ENCODE assay signal across 13 cellular contexts in genomic region chr15:42582569-42583235, GRCh38. TPM values are rescaled to one million over a fixed set of nuclear protein-coding genes. Genes with fewer than 3 reads are reported as not detected.
DNase-seq lines count a peak whose midpoint lies in the region; ATAC-seq, FAIRE-seq and TF ChIP-seq lines count a peak whose summit lies in the region.
"Had no signal": no experiment of that assay in that cellular context is flagged by ENCODE, and none has a peak within 500 bp of the region (broad histone marks: within the 10 kb centered on the region; RNA-seq: fewer than 3 reads in every experiment).

No MANE protein-coding gene starts in this region.

- intact Hi-C loops in Right ventricle myocardium superior (cut with DNase I) = no loop called here
- intact Hi-C loops in cardiac septum (cut with DNase I) = no loop called here
- intact Hi-C loops in vagina (cut with DNase I) = no loop called here

- H2AFZ ChIP-seq in H1 (ENCODE audit: low read length) (no peak overlapping the region), neural cell (ENCODE audit: low read depth, low read length) (no peak overlapping the region), Karpas-422 (ENCODE audit: low read length) (no peak overlapping the region)

- no peak overlapping the region for H3K23ac ChIP-seq in H1 (ENCODE audit: insufficient read length)

- H3K4me1 ChIP-seq in H1 (replicated peaks in 1 of 4; ENCODE audit: control insufficient read depth in 3 of 4, insufficient read depth in 4 of 4, low read length in 3 of 4) = peaks cover 10 to 19% (median 15%) of the 10 kb centered on the region in 4 experiments; a peak in 6 of 7 replicates
- H3K4me1 ChIP-seq in vagina = peaks cover 62% of the 10 kb centered on the region
- peaks cover 13% of the 10 kb centered on the region for H3K4me1 ChIP-seq in Karpas-422 (ENCODE audit: low read length)

- DNase-seq in Right ventricle myocardium superior = no peak
- no peak for DNase-seq in cardiac septum (ENCODE audit: low spot score)
- DNase-seq in H1 (ENCODE audit: low read depth in 1 of 2, low spot score in 2 of 2) = no peak
- no peak for DNase-seq in vagina (ENCODE audit: extremely low spot score in 2 of 2)
- no peak for DNase-seq in Karpas-422
- no peak for DNase-seq in SHP77 treated with DMSO at 0.1 percent for 48 hours (lab: John Stamatoyannopoulos, UW)
- no peak for DNase-seq in HuH-7.5 (ENCODE audit: low spot score)
- DNase-seq: activated CD4-positive, alpha-beta memory T cell treated with anti-CD3 and anti-CD28 coated beads for 36 hours; COR-L47; effector CD8-positive, alpha-beta T cell; NCI-H2171 had no signal

- H2BK5ac ChIP-seq in H1 (ENCODE audit: low read depth, low read length) = no peak overlapping the region

- no peaks in the 10 kb centered on the region; the same call in 1 of the 2 replicates for H3K23me2 ChIP-seq in H1 (ENCODE audit: low read depth, low read length)

- H4K5ac ChIP-seq in H1 (ENCODE audit: insufficient read length, low read depth, low read length) = no peak overlapping the region

- H3K4me2 ChIP-seq in H1 (ENCODE audit: insufficient read depth in 1 of 2, low read depth in 2 of 2, low read length in 2 of 2) = no peak overlapping the region; a peak in 2 of 4 replicates
- no peak overlapping the region for H3K4me2 ChIP-seq in neural cell (ENCODE audit: low read length)
- H3K4me2 ChIP-seq in Karpas-422 (ENCODE audit: low read depth, low read length, poor library complexity, severe bottlenecking) = no peak overlapping the region

- H4K20me1 ChIP-seq in H1 (replicated peaks in 1 of 2; ENCODE audit: control insufficient read depth in 1 of 2, insufficient read depth in 2 of 2, low read length in 2 of 2) (no peaks in the 10 kb centered on the region), neural cell (ENCODE audit: insufficient read depth) (no peaks in the 10 kb centered on the region), Karpas-422 (ENCODE audit: insufficient read depth, low read depth, low read length) (no peaks in the 10 kb centered on the region)

- H3K18ac ChIP-seq in H1 (ENCODE audit: extremely low read depth, low read length) = no peak overlapping the region

- H3K4ac ChIP-seq in H1 (replicated peaks; ENCODE audit: insufficient read length, low read depth, low read length) = no peak overlapping the region

- no peak overlapping the region for H2BK12ac ChIP-seq in H1 (ENCODE audit: low read depth, low read length)

- H3K36me3 ChIP-seq in H1 (ENCODE audit: control insufficient read depth in 2 of 4, insufficient read depth in 4 of 4, low read length in 3 of 4) (no peaks in the 10 kb centered on the region; a peak in 1 of 8 replicates), neural cell (ENCODE audit: insufficient read depth, low read length) (no peaks in the 10 kb centered on the region), vagina (peaks cover 0 to 9% of the 10 kb centered on the region in 2 donors), Karpas-422 (ENCODE audit: insufficient read depth, low read length) (no peaks in the 10 kb centered on the region)

- FAIRE-seq in H1 (lab: Jason Lieb, UNC) = no peak
- FAIRE-seq: G401.6 had no signal

- TF ChIP-seq POLR2A in H1 (IDR thresholded peaks at IDR 0.05; ENCODE audit: control extremely low read depth in 1 of 2, low read depth in 2 of 2, low read length in 2 of 2) (no peak), vagina (IDR thresholded peaks at IDR 0.05) (no peak)

- CTCF ChIA-PET in H1 (lab: Charles Lee; ENCODE audit: partially characterized antibody) = interaction anchor here (0.9 to 4.1 kb wide), 3 partner anchors 10 to 67 kb away, joined by 5 to 28 read pairs (median 8); no protein-coding TSS in a partner anchor

- no peak overlapping the region for H2BK120ac ChIP-seq in H1 (replicated peaks; ENCODE audit: low read depth, low read length)

- H3K9me3 ChIP-seq in H1 (ENCODE audit: insufficient read depth in 2 of 2, low read depth in 1 of 2, low read length in 1 of 2) = no peaks in the 10 kb centered on the region
- no peaks in the 10 kb centered on the region for H3K9me3 ChIP-seq in neural cell (ENCODE audit: low read length)
- no peaks in the 10 kb centered on the region for H3K9me3 ChIP-seq in vagina
- no peaks in the 10 kb centered on the region for H3K9me3 ChIP-seq in Karpas-422 (ENCODE audit: low read length)

- POLR2A ChIA-PET in H1 (lab: Charles Lee; ENCODE audit: partially characterized antibody) = interaction anchor here (1.7 to 3.4 kb wide), 3 partner anchors 9 to 13 kb away, joined by 7 to 13 read pairs (median 10); no protein-coding TSS in a partner anchor

- H2BK20ac ChIP-seq in H1 (ENCODE audit: low read length) = no peak overlapping the region; the same call in 1 of the 2 replicates

- H3K56ac ChIP-seq in H1 (replicated peaks; ENCODE audit: insufficient read length, low read depth, low read length) = no peak overlapping the region

- H3K9me2 ChIP-seq in neural cell (ENCODE audit: insufficient read depth, low read length) (no peaks in the 10 kb centered on the region), Karpas-422 (replicated peaks; ENCODE audit: insufficient read depth, low read length) (no peaks in the 10 kb centered on the region)

- H4K91ac ChIP-seq in H1 (replicated peaks; ENCODE audit: insufficient read length, low read length) = peak overlapping the region; percentile 1

- no peak overlapping the region for H2BK15ac ChIP-seq in H1 (ENCODE audit: low read length)

- TF ChIP-seq CTCF in H1 (IDR thresholded peaks at IDR 0.05; ENCODE audit: control extremely low read depth in 1 of 3, insufficient read depth in 1 of 3, low read depth in 1 of 3, low read length in 3 of 3) = no peak
- TF ChIP-seq CTCF in neural cell (IDR thresholded peaks at IDR 0.05; ENCODE audit: poor library complexity, severe bottlenecking) = no peak
- TF ChIP-seq CTCF in vagina (IDR thresholded peaks at IDR 0.05) = no peak

- H3K4me3 ChIP-seq in H1 (ENCODE audit: extremely low read depth in 1 of 4, insufficient read depth in 2 of 4, low read depth in 3 of 4, low read length in 4 of 4) (no peak overlapping the region), neural cell (ENCODE audit: low read length) (no peak overlapping the region), vagina (peak overlapping the region in 1 of 2 donors; percentile 1), Karpas-422 (ENCODE audit: low read length) (no peak overlapping the region)

- H3K9ac ChIP-seq in H1 (replicated peaks in 1 of 4; ENCODE audit: extremely low read depth in 1 of 4, low read depth in 3 of 4, low read length in 3 of 4) = no peak overlapping the region; a peak in 1 of 7 replicates
- peak overlapping the region; percentile 3 for H3K9ac ChIP-seq in neural cell (ENCODE audit: low read length)
- H3K9ac ChIP-seq in Karpas-422 (ENCODE audit: low read length) = no peak overlapping the region

- H3F3A ChIP-seq in neural cell (ENCODE audit: insufficient read depth, low read length, poor library complexity, severe bottlenecking) = no peaks in the 10 kb centered on the region

- H2AK5ac ChIP-seq in H1 (ENCODE audit: low read depth, low read length) = peak overlapping the region; percentile 56; the same call in 1 of the 2 replicates

- H3K14ac ChIP-seq in H1 (ENCODE audit: insufficient read length) = no peak overlapping the region

- H3K27me3 ChIP-seq in H1 (replicated peaks in 1 of 4; ENCODE audit: control insufficient read depth in 3 of 4, extremely low read depth in 1 of 4, insufficient read depth in 3 of 4, low read length in 3 of 4) (peaks cover 0 to 3% (median 0%) of the 10 kb centered on the region in 4 experiments; a peak in 2 of 7 replicates), neural cell (ENCODE audit: insufficient read depth, low read depth, low read length) (no peaks in the 10 kb centered on the region), vagina (no peaks in the 10 kb centered on the region), Karpas-422 (ENCODE audit: low read length) (no peaks in the 10 kb centered on the region)

- H3K27ac ChIP-seq in H1 (ENCODE audit: low read depth, low read length) (no peak overlapping the region), neural cell (ENCODE audit: low read length) (no peak overlapping the region), vagina (peak overlapping the region; percentile 83), Karpas-422 (ENCODE audit: low read length) (no peak overlapping the region)

- TF ChIP-seq EP300 in H1 (IDR thresholded peaks at IDR 0.05; ENCODE audit: borderline replicate concordance in 1 of 2, low read depth in 2 of 2, low read length in 2 of 2) (no peak), neural cell (conservative IDR thresholded peaks at IDR 0.05; ENCODE audit: poor library complexity, severe bottlenecking) (no peak)

- H3K79me2 ChIP-seq in H1 (ENCODE audit: control insufficient read depth in 1 of 2, insufficient read depth in 2 of 2, low read length in 2 of 2) (no peaks in the 10 kb centered on the region; a peak in 1 of 4 replicates), neural cell (replicated peaks; ENCODE audit: insufficient read depth, low read length) (no peaks in the 10 kb centered on the region), Karpas-422 (ENCODE audit: low read length) (no peaks in the 10 kb centered on the region)

- 86% methylated on average over 8 of the region's 8 CpGs; no CpG with 5 or more reads in 1 of the 2 experiments for WGBS in H1 (ENCODE audit: extremely low coverage in 1 of 2, insufficient coverage in 1 of 2, insufficient read length in 1 of 2, insufficient replicate concordance in 2 of 2, low coverage in 1 of 2, low lambda C conversion rate in 2 of 2, missing lambda C conversion rate in 1 of 2), 2 experiments

- TF ChIP-seq RAD21 in H1 (IDR thresholded peaks at IDR 0.05 in 1 of 2, conservative IDR thresholded peaks at IDR 0.05 in 1 of 2; ENCODE audit: low read depth in 2 of 2, low read length in 2 of 2) (no peak), neural cell (conservative IDR thresholded peaks at IDR 0.05) (no peak)

- H4K8ac ChIP-seq in H1 (ENCODE audit: extremely low read depth, insufficient read depth, low read length) = no peak overlapping the region

- ATAC-seq in Right ventricle myocardium superior (ENCODE audit: poor library complexity) = peak; percentile 19

- H3K79me1 ChIP-seq in H1 (ENCODE audit: low read depth, low read length) = 0 out of 2 replicates have a peak, but pooled peaks cover 1% of the 10 kb centered on the region

RNA-seq across cellular contexts. Expression of gene STARD9, which starts 7.3 kb away (rescaled TPM):
- total RNA-seq in Right ventricle myocardium superior (5.4 TPM), cardiac septum (9.2 TPM), vagina (35.1 TPM)
- total RNA-seq in H1 (2021; fragmentation: NEBNext Ultra II Directional; extraction: Animal tissue kit (Norgen Biotek cat#: 25700)) = 6.0 and 7.0 TPM in 2 replicates
- polyA plus RNA-seq in H1 (2011; rRNA removed) (2.8 and 3.3 TPM in 2 replicates), neural cell (6.4 and 7.1 TPM in 2 replicates)
- polyA plus RNA-seq in H1 (2011; cell fraction: cytosol; rRNA removed) = 3.2 TPM
- polyA plus RNA-seq in H1 (2011; cell fraction: nucleus; rRNA removed) = 17.0 TPM
- 4.0 to 5.0 TPM (median 4.5 TPM) in 4 replicates for polyA plus RNA-seq in H1 (2012, experiment 1 of 2)
- polyA plus RNA-seq in H1 (2012, experiment 2 of 2) = 0.31 TPM
- 2.6 TPM for polyA plus RNA-seq in H1 (2013, experiment 1 of 2)
- 2.0 TPM for polyA plus RNA-seq in H1 (2013, experiment 2 of 2)
- polyA minus RNA-seq in H1 (2011; rRNA and poly(A)+ RNA removed) = 12.2 and 14.3 TPM in 2 replicates
- polyA minus RNA-seq in H1 (2011; cell fraction: cytosol; rRNA and poly(A)+ RNA removed) = 4.0 TPM
- polyA minus RNA-seq in H1 (2011; cell fraction: nucleus; rRNA and poly(A)+ RNA removed) = 16.6 TPM
- 12.7 and 14.0 TPM in 2 replicates for polyA minus RNA-seq in neural cell
- total RNA-seq in Karpas-422 (2014; rRNA removed; shearing (Covaris generic); ENCODE audit: low replicate concordance) = 0.37 and 2.1 TPM in 2 replicates

RNA-seq across cellular contexts. Expression of gene HAUS2, which starts 34.1 kb away (rescaled TPM):
- total RNA-seq in Right ventricle myocardium superior = 9.1 TPM
- 14.7 TPM for total RNA-seq in cardiac septum
- 28.8 and 33.5 TPM in 2 replicates for total RNA-seq in H1 (2021; fragmentation: NEBNext Ultra II Directional; extraction: Animal tissue kit (Norgen Biotek cat#: 25700))
- 8.4 and 12.1 TPM in 2 replicates for polyA plus RNA-seq in H1 (2011; rRNA removed)
- 16.4 TPM for polyA plus RNA-seq in H1 (2011; cell fraction: cytosol; rRNA removed)
- polyA plus RNA-seq in H1 (2011; cell fraction: nucleus; rRNA removed) = 6.5 TPM
- polyA plus RNA-seq in H1 (2012, experiment 1 of 2) = 12.9 to 22.1 TPM (median 14.3 TPM) in 4 replicates
- polyA plus RNA-seq in H1 (2012, experiment 2 of 2) = 4.5 TPM
- 14.6 TPM for polyA plus RNA-seq in H1 (2013, experiment 1 of 2)
- 14.9 TPM for polyA plus RNA-seq in H1 (2013, experiment 2 of 2)
- 11.9 and 14.6 TPM in 2 replicates for polyA minus RNA-seq in H1 (2011; rRNA and poly(A)+ RNA removed)
- polyA minus RNA-seq in H1 (2011; cell fraction: cytosol; rRNA and poly(A)+ RNA removed) = 10.3 TPM
- 12.3 TPM for polyA minus RNA-seq in H1 (2011; cell fraction: nucleus; rRNA and poly(A)+ RNA removed)
- polyA plus RNA-seq in neural cell = 48.9 and 76.0 TPM in 2 replicates
- polyA minus RNA-seq in neural cell = 55.8 and 61.9 TPM in 2 replicates
- 25.8 TPM for total RNA-seq in vagina
- 17.2 and 43.5 TPM in 2 replicates for total RNA-seq in Karpas-422 (2014; rRNA removed; shearing (Covaris generic); ENCODE audit: low replicate concordance)

RNA-seq across cellular contexts. Expression of gene LRRC57, which starts 34.1 kb away (rescaled TPM):
- 11.9 TPM for total RNA-seq in Right ventricle myocardium superior
- 16.9 TPM for total RNA-seq in cardiac septum
- total RNA-seq in H1 (2021; fragmentation: NEBNext Ultra II Directional; extraction: Animal tissue kit (Norgen Biotek cat#: 25700)) = 11.1 and 12.7 TPM in 2 replicates
- 4.9 and 5.0 TPM in 2 replicates for polyA plus RNA-seq in H1 (2011; rRNA removed)
- polyA plus RNA-seq in H1 (2011; cell fraction: cytosol; rRNA removed) = 6.6 TPM
- polyA plus RNA-seq in H1 (2011; cell fraction: nucleus; rRNA removed) = 2.6 TPM
- polyA plus RNA-seq in H1 (2012, experiment 1 of 2) = 7.3 to 10.3 TPM (median 7.5 TPM) in 4 replicates
- polyA plus RNA-seq in H1 (2012, experiment 2 of 2) = 1.6 TPM
- 6.0 TPM for polyA plus RNA-seq in H1 (2013, experiment 1 of 2)
- 5.5 TPM for polyA plus RNA-seq in H1 (2013, experiment 2 of 2)
- polyA minus RNA-seq in H1 (2011; rRNA and poly(A)+ RNA removed) = 6.1 and 8.4 TPM in 2 replicates
- polyA minus RNA-seq in H1 (2011; cell fraction: cytosol; rRNA and poly(A)+ RNA removed) = 2.3 TPM
- polyA minus RNA-seq in H1 (2011; cell fraction: nucleus; rRNA and poly(A)+ RNA removed) = 5.4 TPM
- 8.4 and 11.6 TPM in 2 replicates for polyA plus RNA-seq in neural cell
- 23.1 and 26.9 TPM in 2 replicates for polyA minus RNA-seq in neural cell
- total RNA-seq in vagina = 25.3 TPM
- total RNA-seq in Karpas-422 (2014; rRNA removed; shearing (Covaris generic); ENCODE audit: low replicate concordance) = 13.4 and 21.7 TPM in 2 replicates
